1 cellular context compared by ENCODE assay signal in genomic region chr5:10355071-10355889, GRCh38.
TF ChIP-seq lines count a peak whose summit lies in the region.

No MANE protein-coding gene starts in this region.

TF ChIP-seq in K562, 482 proteins besides CTCF, POLR2A, EP300 and RAD21 (continued from another document):
- TF ChIP-seq CHD7 (IDR thresholded peaks at IDR 0.05; ENCODE audit: low read depth, low read length): no peak
